Comparison of ENCODE assay signal across 21 cellular contexts in the genomic region with DNA sequence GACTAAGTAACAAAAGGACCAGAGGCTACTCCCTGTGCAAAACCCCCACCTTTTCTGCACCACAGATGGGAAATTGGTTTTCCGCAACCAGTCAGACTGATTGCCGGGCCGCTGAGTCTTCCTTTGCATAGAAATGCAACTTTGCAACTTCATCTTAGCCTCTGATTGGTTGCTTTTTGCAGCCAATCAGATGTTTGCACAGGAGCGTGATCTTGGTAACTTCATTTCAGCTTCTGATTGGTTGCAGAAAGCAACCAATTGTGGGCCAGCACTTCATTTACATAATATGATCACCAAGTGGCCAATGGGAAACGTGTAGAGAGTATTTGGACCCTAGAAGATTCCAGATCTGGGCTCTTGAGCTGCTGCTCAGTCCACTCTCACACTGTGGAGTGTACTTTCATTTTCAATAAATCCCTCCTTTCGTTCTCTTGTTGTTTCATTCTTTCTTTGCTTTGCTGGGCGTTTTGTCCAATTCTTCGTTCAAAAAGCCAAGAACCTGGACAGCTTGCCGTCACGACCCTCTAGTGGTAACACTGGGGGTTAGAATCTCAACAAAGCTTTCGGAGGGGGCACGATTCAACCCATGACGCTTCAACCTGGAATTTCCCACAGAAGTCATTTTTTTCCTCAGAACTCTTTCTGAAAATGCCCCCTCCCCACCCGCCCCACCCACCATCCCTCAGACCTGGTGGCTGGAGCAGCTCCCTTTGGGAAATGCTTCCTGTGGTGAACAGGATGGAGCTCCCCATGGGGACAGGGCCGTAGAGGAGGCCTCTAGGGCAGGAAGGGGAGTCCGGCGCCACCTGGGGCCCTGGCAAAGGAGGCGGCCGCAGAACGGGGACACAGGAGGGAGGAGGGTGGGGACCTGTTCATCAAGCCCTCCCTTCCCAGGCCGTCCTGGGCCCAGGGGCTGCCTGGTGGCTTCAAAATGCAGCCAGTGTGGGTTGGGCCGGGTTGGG. TPM values are rescaled to one million over a fixed set of nuclear protein-coding genes. Genes with fewer than 3 reads are reported as not detected.
A peak's percentile ranks its signal among the peaks of the same experiment; 100 is the strongest.
DNase-seq lines count a peak whose midpoint lies in the region; ATAC-seq and TF ChIP-seq lines count a peak whose summit lies in the region.
"Had no signal": no experiment of that assay in that cellular context is flagged by ENCODE, and none has a peak within 500 bp of the region (broad histone marks: within the 10 kb centered on the region; RNA-seq: fewer than 3 reads in every experiment).

No MANE protein-coding gene starts in this region.

- H2BK120ac ChIP-seq in neuronal stem cell (ENCODE audit: low read depth, low read length): no peak overlapping the region

- H3K27me3 ChIP-seq in neuronal stem cell (ENCODE audit: control insufficient read depth in 3 of 3, insufficient read depth in 3 of 3, low read depth in 1 of 3, low read length in 3 of 3): no peaks in the 10 kb centered on the region
- H3K27me3 ChIP-seq: dorsolateral prefrontal cortex had no signal

- H3K4me3 ChIP-seq in neuronal stem cell (ENCODE audit: low read length in 2 of 2): no peak overlapping the region
- H3K4me3 ChIP-seq: dorsolateral prefrontal cortex, thoracic aorta had no signal

- H2BK5ac ChIP-seq in neuronal stem cell (ENCODE audit: low read length): peak overlapping the region; percentile 47

- H3K18ac ChIP-seq in neuronal stem cell (ENCODE audit: low read length): peak overlapping the region; percentile 72

- H3K4me3 Mint-ChIP-seq in HFFc6: no peak overlapping the region
- H3K4me3 Mint-ChIP-seq: activated naive CD8-positive, alpha-beta T cell; central memory CD8-positive, alpha-beta T cell; stimulated activated effector memory CD8-positive, alpha-beta T cell treated with anti-CD3 and anti-CD28 coated beads, Interleukin-12 subunit alpha, Interleukin-12 subunit beta, amount 100 ng/mL, for 72 hours had no signal

- no peak overlapping the region for H2AFZ ChIP-seq in neuronal stem cell (ENCODE audit: low read length)

- H3K27ac ChIP-seq in neuronal stem cell (replicated peaks; ENCODE audit: low read length): no peak overlapping the region
- H3K27ac ChIP-seq: dorsolateral prefrontal cortex, HL-60, thoracic aorta, WERI-Rb-1 had no signal

- H3K9me3 ChIP-seq in neuronal stem cell (replicated peaks in 1 of 2; ENCODE audit: control insufficient read depth in 2 of 2, insufficient read depth in 1 of 2, low read depth in 1 of 2, low read length in 2 of 2): peaks cover 0 to 2% of the 10 kb centered on the region in 2 donors
- H3K9me3 ChIP-seq: thoracic aorta had no signal

- H4K91ac ChIP-seq in neuronal stem cell (ENCODE audit: low read depth, low read length, poor library complexity): no peak overlapping the region

- H2BK12ac ChIP-seq in neuronal stem cell (ENCODE audit: low read length): no peak overlapping the region

- no peak overlapping the region for H3K9ac ChIP-seq in neuronal stem cell (ENCODE audit: low read depth, low read length, poor library complexity)

- H3K79me1 ChIP-seq in neuronal stem cell (ENCODE audit: low read depth, low read length): no peaks in the 10 kb centered on the region

- peaks cover 27% of the 10 kb centered on the region for H3K4me1 Mint-ChIP-seq in HFFc6 (ENCODE audit: low read depth)
- H3K4me1 Mint-ChIP-seq: central memory CD8-positive, alpha-beta T cell; stimulated activated effector memory CD8-positive, alpha-beta T cell treated with anti-CD3 and anti-CD28 coated beads, Interleukin-12 subunit alpha, Interleukin-12 subunit beta, amount 100 ng/mL, for 72 hours had no signal

- no peak overlapping the region for H3K27ac Mint-ChIP-seq in HFFc6
- H3K27ac Mint-ChIP-seq: activated naive CD8-positive, alpha-beta T cell; CD4-positive, CD25-positive, alpha-beta regulatory T cell; stimulated activated effector memory CD8-positive, alpha-beta T cell treated with anti-CD3 and anti-CD28 coated beads, Interleukin-12 subunit alpha, Interleukin-12 subunit beta, amount 100 ng/mL, for 72 hours had no signal

- no peak overlapping the region for H3K14ac ChIP-seq in neuronal stem cell (ENCODE audit: low read length)

- peak overlapping the region; percentile 57 for H2AK5ac ChIP-seq in neuronal stem cell (ENCODE audit: low read depth, low read length)

- no peak overlapping the region for H3K4ac ChIP-seq in neuronal stem cell (ENCODE audit: low read length)

- H3K36me3 ChIP-seq in neuronal stem cell (replicated peaks in 1 of 2; ENCODE audit: control insufficient read depth in 2 of 2, insufficient read depth in 2 of 2, low read length in 2 of 2): no peaks in the 10 kb centered on the region
- H3K36me3 ChIP-seq: thoracic aorta, WERI-Rb-1 had no signal

- H3K36me3 Mint-ChIP-seq in HFFc6 (ENCODE audit: low read depth): no peaks in the 10 kb centered on the region
- H3K36me3 Mint-ChIP-seq: activated naive CD8-positive, alpha-beta T cell; CD4-positive, CD25-positive, alpha-beta regulatory T cell; stimulated activated effector memory CD8-positive, alpha-beta T cell treated with anti-CD3 and anti-CD28 coated beads, Interleukin-12 subunit alpha, Interleukin-12 subunit beta, amount 100 ng/mL, for 72 hours had no signal

- H4K8ac ChIP-seq in neuronal stem cell (ENCODE audit: low read depth, low read length): no peak overlapping the region

- H3K23ac ChIP-seq in neuronal stem cell (ENCODE audit: low read depth, low read length, poor library complexity): no peak overlapping the region

- no peak for DNase-seq in HFFc6
- DNase-seq in ecto neural progenitor cell (ENCODE audit: low spot score): peak; percentile 33
- no peak for DNase-seq in neuronal stem cell (ENCODE audit: low spot score)
- no peak for DNase-seq in T1000 (lab: John Stamatoyannopoulos, UW)
- DNase-seq: activated CD4-positive, alpha-beta T cell treated with anti-CD3 and anti-CD28 coated beads, Interleukin-2, amount 50 U/mL, for 1 hour; DMS153; dorsolateral prefrontal cortex; mammary epithelial cell; NCI-H1105 treated with DMSO at 0.1 percent for 48 hours; NCI-H2081; WERI-Rb-1 had no signal

- H3K27me3 Mint-ChIP-seq in HFFc6 (ENCODE audit: insufficient read depth): peaks cover 17% of the 10 kb centered on the region

- H3K4me1 ChIP-seq in neuronal stem cell (ENCODE audit: control insufficient read depth in 2 of 2, insufficient read depth in 1 of 2, low read depth in 1 of 2, low read length in 2 of 2): peaks cover 12 to 20% of the 10 kb centered on the region in 2 donors

- ATAC-seq in GM19395 (IDR thresholded peaks at IDR 0.05; ENCODE audit: unreplicated experiment): peak; percentile 21
- no peak for ATAC-seq in GM18517 (IDR thresholded peaks at IDR 0.05; ENCODE audit: unreplicated experiment)
- ATAC-seq in HG03196 (IDR thresholded peaks at IDR 0.05; ENCODE audit: unreplicated experiment): no peak
- ATAC-seq: Right ventricle myocardium inferior; stimulated activated effector memory CD8-positive, alpha-beta T cell treated with anti-CD3 and anti-CD28 coated beads, Interleukin-12 subunit alpha, Interleukin-12 subunit beta, amount 100 ng/mL, for 72 hours had no signal

- peak overlapping the region; percentile 19 for H2BK15ac ChIP-seq in neuronal stem cell (ENCODE audit: low read length)

- H3K4me2 ChIP-seq in neuronal stem cell (ENCODE audit: insufficient read depth, low read length, poor library complexity, severe bottlenecking): no peak overlapping the region

- no CpG with 5 or more reads among the region's 22 CpGs for WGBS in neuronal stem cell (ENCODE audit: extremely low coverage in 2 of 2, insufficient read length in 2 of 2, insufficient replicate concordance in 1 of 2), 2 donors

- TF ChIP-seq CTCF in HFFc6 (IDR thresholded peaks at IDR 0.05): peak; percentile 18; the same call in 1 of the 2 replicates

- no peaks in the 10 kb centered on the region for H3K9me3 Mint-ChIP-seq in HFFc6
- H3K9me3 Mint-ChIP-seq: central memory CD8-positive, alpha-beta T cell; stimulated activated effector memory CD8-positive, alpha-beta T cell treated with anti-CD3 and anti-CD28 coated beads, Interleukin-12 subunit alpha, Interleukin-12 subunit beta, amount 100 ng/mL, for 72 hours had no signal

RNA-seq across cellular contexts. Expression of a gene that starts 31.8 kb away (rescaled TPM):
- under 1 TPM in 3 of 6 experiments, not detected in 3; 0.14 to 0.26 (median 0.18) TPM for total RNA-seq in HFFc6 (2021; fragmentation: NEBNext Ultra II Directional; extraction: Animal tissue kit (Norgen Biotek cat#: 25700))
- 0.14 TPM for polyA plus RNA-seq in neuronal stem cell (2013, experiment 1 of 2)
- 0.08 TPM for polyA plus RNA-seq in neuronal stem cell (2013, experiment 2 of 2)
- total RNA-seq: CD4-positive, CD25-positive, alpha-beta regulatory T cell; thoracic aorta had no signal
- polyA plus RNA-seq: CD4-positive, CD25-positive, alpha-beta regulatory T cell had no signal
